19 cellular contexts compared by ENCODE assay signal in genomic region chr16:10906482-10906881, GRCh38. TPM values are rescaled to one million over a fixed set of nuclear protein-coding genes. Genes with fewer than 3 reads are reported as not detected.
"Had no signal": no experiment of that assay in that cellular context is flagged by ENCODE, and none has a peak within 500 bp of the region (broad histone marks: within the 10 kb centered on the region; RNA-seq: fewer than 3 reads in every experiment).

No MANE protein-coding gene starts in this region.

- H3K4me1 ChIP-seq: lower lobe of right lung, right atrium auricular region, sigmoid colon had no signal

- H3K4me3 Mint-ChIP-seq: memory B cell; mesothelial cell of epicardium; natural killer cell; neural crest cell; stimulated activated naive CD8-positive, alpha-beta T cell treated with anti-CD3 and anti-CD28 coated beads, Interleukin-15, Interleukin-2, amounts not matched to agents 100 ng/mL and 50 ng/mL, for 24 hours had no signal

- H3K36me3 ChIP-seq: ovary, right atrium auricular region, sigmoid colon had no signal

- H3K4me3 ChIP-seq: coronary artery, dorsolateral prefrontal cortex, heart right ventricle, left lung, lower lobe of right lung, ovary, right atrium auricular region, sigmoid colon, skin epidermis, tibial artery had no signal

- H3K27ac ChIP-seq: coronary artery, dorsolateral prefrontal cortex, left lung, lower lobe of right lung, ovary, right atrium auricular region, sigmoid colon, skin epidermis, tibial artery had no signal

- H3K27me3 Mint-ChIP-seq: memory B cell; stimulated activated naive CD8-positive, alpha-beta T cell treated with anti-CD3 and anti-CD28 coated beads, Interleukin-15, Interleukin-2, amounts not matched to agents 100 ng/mL and 50 ng/mL, for 24 hours had no signal

- H3K4me1 Mint-ChIP-seq: mesothelial cell of epicardium, natural killer cell, neural crest cell had no signal

- H3K36me3 Mint-ChIP-seq: mesothelial cell of epicardium had no signal

- H3K9me3 ChIP-seq: left lung, lower lobe of right lung, ovary had no signal

- DNase-seq: effector CD8-positive, alpha-beta T cell; islet precursor cell; lower lobe of right lung; natural killer cell; ovary; sigmoid colon; stimulated activated CD4-positive, alpha-beta T cell treated with anti-CD3 and anti-CD28 coated beads, Interleukin-12 subunit alpha, Interleukin-12 subunit beta, amount 100 ng/mL, for 4 hours; stimulated activated CD4-positive, alpha-beta T cell treated with anti-CD3 and anti-CD28 coated beads, Interleukin-2, amount 100 ng/mL, for 48 hours had no signal

- H3K27me3 ChIP-seq: dorsolateral prefrontal cortex, heart right ventricle, left lung, ovary, right atrium auricular region, sigmoid colon, tibial artery had no signal

- H3K27ac Mint-ChIP-seq: mesothelial cell of epicardium; natural killer cell; stimulated activated naive CD8-positive, alpha-beta T cell treated with anti-CD3 and anti-CD28 coated beads, Interleukin-15, Interleukin-2, amounts not matched to agents 100 ng/mL and 50 ng/mL, for 24 hours had no signal

- H3K9me3 Mint-ChIP-seq: memory B cell, neural crest cell had no signal

RNA-seq across cellular contexts. Expression of gene CIITA, which starts 29.5 kb away (rescaled TPM):
- total RNA-seq: neural crest cell had no signal
